8 cellular contexts compared by ENCODE assay signal in genomic region chr11:17734986-17735822, GRCh38. TPM values are rescaled to one million over a fixed set of nuclear protein-coding genes. Genes with fewer than 3 reads are reported as not detected.
A peak's percentile ranks its signal among the peaks of the same experiment; 100 is the strongest.
DNase-seq lines count a peak whose midpoint lies in the region; ATAC-seq and TF ChIP-seq lines count a peak whose summit lies in the region.

No MANE protein-coding gene starts in this region.

- H3K4me3 Mint-ChIP-seq in T-helper 17 cell = peak overlapping the region; percentile 28
- no peak overlapping the region for H3K4me3 Mint-ChIP-seq in effector memory CD8-positive, alpha-beta T cell

- WGBS in lung, 2 donors = 1 to 2% methylated on average over 63 to 74 of the region's 74 CpGs

- DNase-seq in EL (peak; percentile 68), T-helper 17 cell (no peak), lung (ENCODE audit: low spot score) (peak; percentile 62), middle frontal gyrus (ENCODE audit: extremely low spot score, low spot score) (no peak)
- peak in 1 of 3 experiments; percentile 3 for DNase-seq in effector memory CD8-positive, alpha-beta T cell
- peak; percentile 68 for DNase-seq in stimulated activated CD8-positive, alpha-beta memory T cell treated with anti-CD3 and anti-CD28 coated beads, Interleukin-4, amount 100 ng/mL, for 48 hours

- peaks cover 6 to 10% of the 10 kb centered on the region in 2 donors for H3K4me1 ChIP-seq in lung (ENCODE audit: control insufficient read depth in 2 of 2, insufficient read depth in 2 of 2, low read length in 2 of 2)

- H3K9me3 ChIP-seq in T-helper 17 cell (ENCODE audit: control insufficient read depth, low read length, poor library complexity, severe bottlenecking) (no peaks in the 10 kb centered on the region), lung (ENCODE audit: control insufficient read depth in 2 of 2, insufficient read depth in 1 of 2, low read length in 1 of 2) (peaks cover 0 to 8% of the 10 kb centered on the region in 2 donors)

- peak; percentile 61 for ATAC-seq in HG03354 (IDR thresholded peaks at IDR 0.05; ENCODE audit: poor library complexity, severe bottlenecking, unreplicated experiment)
- peak; percentile 52 for ATAC-seq in T-helper 17 cell
- ATAC-seq in effector memory CD8-positive, alpha-beta T cell (replicated peaks) = peak; percentile 35
- ATAC-seq in lung (ENCODE audit: insufficient read depth, low FRiP score) = peak; percentile 49
- no peak for ATAC-seq in HG03159 (IDR thresholded peaks at IDR 0.05; ENCODE audit: unreplicated experiment)

- peaks cover 3% of the 10 kb centered on the region for H3K36me3 Mint-ChIP-seq in T-helper 17 cell (ENCODE audit: low read depth)
- peaks cover 4% of the 10 kb centered on the region for H3K36me3 Mint-ChIP-seq in effector memory CD8-positive, alpha-beta T cell (ENCODE audit: insufficient read depth)

- H3K27ac ChIP-seq in lung (ENCODE audit: low read depth in 1 of 2, low read length in 1 of 2) = no peak overlapping the region

- no peak overlapping the region for H3K4me3 ChIP-seq in lung

- H3K9me3 Mint-ChIP-seq in effector memory CD8-positive, alpha-beta T cell = no peaks in the 10 kb centered on the region

- peaks cover 7% of the 10 kb centered on the region for H3K27me3 ChIP-seq in lung (ENCODE audit: control insufficient read depth, insufficient read depth)

- H3K27me3 Mint-ChIP-seq in T-helper 17 cell = peaks cover 49% of the 10 kb centered on the region
- H3K27me3 Mint-ChIP-seq in effector memory CD8-positive, alpha-beta T cell = peaks cover 50 to 55% of the 10 kb centered on the region in 2 donors

- H3K36me3 ChIP-seq in lung (ENCODE audit: control insufficient read depth in 2 of 2, insufficient read depth in 2 of 2, low read length in 2 of 2) = no peaks in the 10 kb centered on the region

- H3K4me1 Mint-ChIP-seq in T-helper 17 cell = peaks cover 5% of the 10 kb centered on the region
- H3K4me1 Mint-ChIP-seq in effector memory CD8-positive, alpha-beta T cell (ENCODE audit: low read depth in 2 of 2) = peaks cover 0 to 3% of the 10 kb centered on the region in 2 donors

- no peak overlapping the region for H3K27ac Mint-ChIP-seq in T-helper 17 cell
- H3K27ac Mint-ChIP-seq in effector memory CD8-positive, alpha-beta T cell = no peak overlapping the region

- no peak for TF ChIP-seq CTCF in lung (IDR thresholded peaks at IDR 0.05; ENCODE audit: control extremely low read depth, extremely low read depth)

RNA-seq across cellular contexts. Expression of gene KCNC1, which starts 0.6 kb away (rescaled TPM):
- total RNA-seq in T-helper 17 cell (not detected), lung (not detected)
- under 1 TPM in 1 of 2 donors, not detected in 1; 0.01 TPM for polyA plus RNA-seq in lung

RNA-seq across cellular contexts. Expression of gene MYOD1, which starts 15.8 kb away (rescaled TPM):
- total RNA-seq in T-helper 17 cell (not detected), lung (not detected)
- not detected for polyA plus RNA-seq in lung

Comparison
In these comparisons a context has a peak if more than half of its experiments do, and no peak if none do; other contexts are left out.
1. DNase-seq: peak in EL (single experiment), lung (single experiment) and stimulated activated CD8-positive, alpha-beta memory T cell treated with anti-CD3 and anti-CD28 coated beads, Interleukin-4, amount 100 ng/mL, for 48 hours (single experiment); none in T-helper 17 cell (0 of 3) and middle frontal gyrus (single experiment).